In genomic region chr7:74658171-74659004, GRCh38 we compare ENCODE assay signal across 8 cellular contexts. TPM values are rescaled to one million over a fixed set of nuclear protein-coding genes. Genes with fewer than 3 reads are reported as not detected.
A peak's percentile ranks its signal among the peaks of the same experiment; 100 is the strongest.
DNase-seq lines count a peak whose midpoint lies in the region; ATAC-seq lines count a peak whose summit lies in the region.

No MANE protein-coding gene starts in this region.

- H3K4me3 ChIP-seq in NT2/D1 (ENCODE audit: insufficient read length, low read depth) (peak overlapping the region; percentile 68), endocrine pancreas (ENCODE audit: control insufficient read depth, insufficient read depth, low read length) (peak overlapping the region; percentile 66), mesodermal cell (ENCODE audit: extremely low read depth, insufficient read depth, low read length, poor library complexity, severe bottlenecking) (peak overlapping the region; percentile 86)

- H3K4me1 ChIP-seq in NT2/D1 (ENCODE audit: insufficient read depth, insufficient read length) (peaks cover 1% of the 10 kb centered on the region), endocrine pancreas (ENCODE audit: control insufficient read depth, insufficient read depth, low read length) (no peaks in the 10 kb centered on the region), mesodermal cell (ENCODE audit: control insufficient read depth, insufficient read depth, low read length, poor library complexity, severe bottlenecking) (peaks cover 27% of the 10 kb centered on the region)

- peak overlapping the region; percentile 97 for H3K27ac ChIP-seq in mesodermal cell (ENCODE audit: low read depth, low read length, severe bottlenecking)

- peak; percentile 96 for DNase-seq in COLO829 (ENCODE audit: low spot score)
- DNase-seq in HUDEP-2 (lab: John Stamatoyannopoulos, UW; ENCODE audit: unreplicated experiment in 76 of 76), result peak in 73 of 76 experiments; percentile 30 to 95 (median 84)
- DNase-seq in NT2/D1 (ENCODE audit: low read depth, low spot score), result peak; percentile 86
- peak; percentile 91 for DNase-seq in activated CD8-positive, alpha-beta memory T cell treated with anti-CD3 and anti-CD28 coated beads, Interleukin-2, amount 50 U/mL, for 4 hours
- DNase-seq in stimulated activated CD8-positive, alpha-beta memory T cell treated with anti-CD3 and anti-CD28 coated beads, Interleukin-15, amount 100 ng/mL, for 1 hour (ENCODE audit: low read depth), result peak; percentile 65

- H3K27me3 ChIP-seq in NT2/D1 (ENCODE audit: insufficient read depth, insufficient read length) (no peaks in the 10 kb centered on the region), endocrine pancreas (ENCODE audit: control insufficient read depth, insufficient read depth, low read length) (no peaks in the 10 kb centered on the region)

- peak overlapping the region; percentile 97 for H3K9ac ChIP-seq in NT2/D1 (ENCODE audit: insufficient read length, low read depth)
- H3K9ac ChIP-seq in endocrine pancreas (ENCODE audit: control insufficient read depth, insufficient read depth, low read length), result peak overlapping the region; percentile 88

- peak; percentile 46 for ATAC-seq in GM21367 (IDR thresholded peaks at IDR 0.05; ENCODE audit: unreplicated experiment)

- H3K36me3 ChIP-seq in NT2/D1 (ENCODE audit: insufficient read depth, insufficient read length, low read length), result peaks cover 7% of the 10 kb centered on the region
- H3K36me3 ChIP-seq in endocrine pancreas (ENCODE audit: control insufficient read depth, insufficient read depth, low read length), result no peaks in the 10 kb centered on the region
- peaks cover 16% of the 10 kb centered on the region for H3K36me3 ChIP-seq in mesodermal cell (ENCODE audit: control insufficient read depth, insufficient read depth, low read length)

- H3K9me3 ChIP-seq in NT2/D1 (ENCODE audit: insufficient read depth, low read length), result no peaks in the 10 kb centered on the region
- H3K9me3 ChIP-seq in endocrine pancreas (ENCODE audit: control insufficient read depth, low read length), result no peaks in the 10 kb centered on the region
- no peaks in the 10 kb centered on the region for H3K9me3 ChIP-seq in mesodermal cell (ENCODE audit: control insufficient read depth, low read length)

- 1% methylated on average over 29 to 58 of the region's 108 CpGs for WGBS in mesodermal cell (ENCODE audit: insufficient coverage in 2 of 2), 2 experiments

RNA-seq across cellular contexts. Expression of gene GTF2I, which starts 0.9 kb away (rescaled TPM):
- 165 TPM for polyA plus RNA-seq in mesodermal cell (2013, experiment 1 of 2)
- 167 TPM for polyA plus RNA-seq in mesodermal cell (2013, experiment 2 of 2)

Comparison
In these comparisons a context has a peak if more than half of its experiments do, and no peak if none do; other contexts are left out.
1. Peak in every context shown above with its lines: DNase-seq, ATAC-seq, H3K4me3 ChIP-seq and H3K27ac ChIP-seq.